Comparison of ENCODE assay signal across 19 cellular contexts in genomic region chr1:92970990-92971689, GRCh38. TPM values are rescaled to one million over a fixed set of nuclear protein-coding genes. Genes with fewer than 3 reads are reported as not detected.
DNase-seq lines count a peak whose midpoint lies in the region; ATAC-seq and TF ChIP-seq lines count a peak whose summit lies in the region.
"Had no signal": no experiment of that assay in that cellular context is flagged by ENCODE, and none has a peak within 500 bp of the region (broad histone marks: within the 10 kb centered on the region; RNA-seq: fewer than 3 reads in every experiment).

No MANE protein-coding gene starts in this region.

- peak overlapping the region; percentile 8; the same call in 1 of the 2 replicates for H3K9ac ChIP-seq in OCI-LY1 (ENCODE audit: low read length)

- peaks cover 41% of the 10 kb centered on the region for H3F3A ChIP-seq in OCI-LY1 (ENCODE audit: insufficient read depth, low read length)

- H3K9me3 Mint-ChIP-seq in T-helper 1 cell treated with Interleukin-12 subunit alpha and Interleukin-12 subunit beta and Interleukin-4 antibody, amounts not matched to agents 30 μg/mL and 1 μg/mL, for 36 hours: no peaks in the 10 kb centered on the region
- H3K9me3 Mint-ChIP-seq in naive B cell: no peaks in the 10 kb centered on the region
- H3K9me3 Mint-ChIP-seq: CD4-positive, alpha-beta T cell; GM23338 had no signal

- H3K79me2 ChIP-seq in OCI-LY1 (ENCODE audit: insufficient read depth, low read length): no peaks in the 10 kb centered on the region

- ATAC-seq in naive B cell (ENCODE audit: low read depth in 2 of 2): no peak
- ATAC-seq in HG03135 (IDR thresholded peaks at IDR 0.05; ENCODE audit: unreplicated experiment): no peak
- no peak for ATAC-seq in GM21737 (IDR thresholded peaks at IDR 0.05; ENCODE audit: unreplicated experiment)
- ATAC-seq: GM23338, SK-N-SH treated with all-trans-retinoic acid at 6 μM for 48 hours had no signal

- no peaks in the 10 kb centered on the region for H3K27me3 Mint-ChIP-seq in T-helper 1 cell treated with Interleukin-12 subunit alpha and Interleukin-12 subunit beta and Interleukin-4 antibody, amounts not matched to agents 30 μg/mL and 1 μg/mL, for 36 hours (ENCODE audit: low read depth)
- H3K27me3 Mint-ChIP-seq in naive B cell: no peaks in the 10 kb centered on the region
- H3K27me3 Mint-ChIP-seq: CD4-positive, alpha-beta T cell had no signal

- peaks cover 39% of the 10 kb centered on the region for H3K4me1 Mint-ChIP-seq in T-helper 1 cell treated with Interleukin-12 subunit alpha and Interleukin-12 subunit beta and Interleukin-4 antibody, amounts not matched to agents 30 μg/mL and 1 μg/mL, for 36 hours (ENCODE audit: low read depth)
- H3K4me1 Mint-ChIP-seq in naive B cell: peaks cover 51 to 76% (median 56%) of the 10 kb centered on the region in 3 donors

- H3K4me3 Mint-ChIP-seq in T-helper 1 cell treated with Interleukin-12 subunit alpha and Interleukin-12 subunit beta and Interleukin-4 antibody, amounts not matched to agents 30 μg/mL and 1 μg/mL, for 36 hours: no peak overlapping the region
- H3K4me3 Mint-ChIP-seq in naive B cell: peak overlapping the region in 2 of 8 donors; percentile 6 to 10
- H3K4me3 Mint-ChIP-seq: CD4-positive, alpha-beta T cell; GM23338 had no signal

- H3K27ac ChIP-seq in OCI-LY1 (ENCODE audit: low read depth, low read length, poor library complexity, severe bottlenecking): peak overlapping the region; percentile 80
- H3K27ac ChIP-seq: 22Rv1 had no signal

- H3K9me3 ChIP-seq in OCI-LY1 (ENCODE audit: low read length): no peaks in the 10 kb centered on the region
- H3K9me3 ChIP-seq: BE2C had no signal

- H3K27me3 ChIP-seq in OCI-LY1 (ENCODE audit: insufficient read depth, low read length): no peaks in the 10 kb centered on the region
- H3K27me3 ChIP-seq: BE2C had no signal

- H3K27ac Mint-ChIP-seq in T-helper 1 cell treated with Interleukin-12 subunit alpha and Interleukin-12 subunit beta and Interleukin-4 antibody, amounts not matched to agents 30 μg/mL and 1 μg/mL, for 36 hours: peak overlapping the region; percentile 55
- peak overlapping the region in 5 of 6 donors; percentile 26 to 80 (median 56) for H3K27ac Mint-ChIP-seq in naive B cell
- H3K27ac Mint-ChIP-seq: CD4-positive, alpha-beta T cell; GM23338 had no signal

- H2AFZ ChIP-seq in OCI-LY1 (ENCODE audit: low read length): no peak overlapping the region
- H2AFZ ChIP-seq: GM23338 had no signal

- no peak overlapping the region for H3K4me3 ChIP-seq in OCI-LY1 (ENCODE audit: low read depth, low read length, poor library complexity, severe bottlenecking)
- H3K4me3 ChIP-seq in epithelial cell of esophagus (ENCODE audit: low read length): no peak overlapping the region
- H3K4me3 ChIP-seq: GM23338 had no signal

- no peak for TF ChIP-seq CTCF in OCI-LY1 (IDR thresholded peaks at IDR 0.05; ENCODE audit: low read length)
- TF ChIP-seq CTCF in epithelial cell of esophagus (IDR thresholded peaks at IDR 0.05; ENCODE audit: insufficient read depth, low read depth, low read length, missing control alignments): no peak

- no peaks in the 10 kb centered on the region for H3K36me3 ChIP-seq in OCI-LY1 (ENCODE audit: insufficient read depth, low read length)
- H3K36me3 ChIP-seq: BE2C had no signal

- no peak overlapping the region for H3K4me2 ChIP-seq in OCI-LY1 (ENCODE audit: low read length)

- H3K36me3 Mint-ChIP-seq in T-helper 1 cell treated with Interleukin-12 subunit alpha and Interleukin-12 subunit beta and Interleukin-4 antibody, amounts not matched to agents 30 μg/mL and 1 μg/mL, for 36 hours (ENCODE audit: low read depth): peaks cover 2% of the 10 kb centered on the region
- H3K36me3 Mint-ChIP-seq in naive B cell: no peaks in the 10 kb centered on the region

- H3K9me2 ChIP-seq in OCI-LY1 (ENCODE audit: low read depth, low read length): no peaks in the 10 kb centered on the region

- no peak for DNase-seq in T-helper 1 cell
- DNase-seq in epithelial cell of esophagus (ENCODE audit: low read depth): peak; percentile 8
- no peak for DNase-seq in naive B cell
- DNase-seq in globus pallidus (ENCODE audit: low spot score): no peak
- DNase-seq: BE2C; Calu3; CD4-positive, alpha-beta T cell; KBM-7; NCI-H146; NCI-H510A treated with DMSO at 0.1 percent for 48 hours; NCI-H82; SHP77 treated with DMSO at 0.1 percent for 48 hours had no signal

- no peaks in the 10 kb centered on the region for H4K20me1 ChIP-seq in OCI-LY1 (ENCODE audit: insufficient read depth, low read length)

- peaks cover 83% of the 10 kb centered on the region for H3K4me1 ChIP-seq in OCI-LY1 (ENCODE audit: insufficient read depth, low read length, severe bottlenecking)
- H3K4me1 ChIP-seq: BE2C had no signal

RNA-seq across cellular contexts. Expression of gene DIPK1A, which starts 9.9 kb away (rescaled TPM):
- 10 to 100 TPM; 26.0 to 57.3 (median 32.4) TPM for polyA plus RNA-seq in naive B cell (ENCODE audit: low read depth in 6 of 6)
